14 cellular contexts compared by ENCODE assay signal in genomic region chr1:42240964-42241755, GRCh38.
DNase-seq lines count a peak whose midpoint lies in the region; FAIRE-seq and TF ChIP-seq lines count a peak whose summit lies in the region.
"Had no signal": no experiment of that assay in that cellular context is flagged by ENCODE, and none has a peak within 500 bp of the region (broad histone marks: within the 10 kb centered on the region; RNA-seq: fewer than 3 reads in every experiment).

No MANE protein-coding gene starts in this region.

- H3K4me1 Mint-ChIP-seq in nephron progenitor cell = no peaks in the 10 kb centered on the region

- peaks cover 3% of the 10 kb centered on the region for H4K20me1 ChIP-seq in keratinocyte (ENCODE audit: control insufficient read depth, extremely low read depth, insufficient read depth, low read length)
- no peaks in the 10 kb centered on the region for H4K20me1 ChIP-seq in OCI-LY7 (ENCODE audit: insufficient read depth, low read length)

- H3K4me2 ChIP-seq in keratinocyte (ENCODE audit: control insufficient read depth, extremely low read depth, insufficient read depth, low read depth, low read length) (no peak overlapping the region), OCI-LY7 (ENCODE audit: low read length) (no peak overlapping the region)
- H3K4me2 ChIP-seq: GM23338 had no signal

- H3K27ac Mint-ChIP-seq in nephron progenitor cell = no peak overlapping the region
- H3K27ac Mint-ChIP-seq: GM23338 had no signal

- H3K36me3 ChIP-seq in keratinocyte (ENCODE audit: control insufficient read depth in 2 of 2, extremely low read depth in 1 of 2, insufficient read depth in 2 of 2, low read length in 2 of 2) = no peaks in the 10 kb centered on the region
- peaks cover 55% of the 10 kb centered on the region for H3K36me3 ChIP-seq in OCI-LY7 (ENCODE audit: insufficient read depth, low read length)
- H3K36me3 ChIP-seq: upper lobe of left lung had no signal

- H3K27ac ChIP-seq in keratinocyte (ENCODE audit: control insufficient read depth, insufficient read depth, low read length) (no peak overlapping the region), OCI-LY7 (ENCODE audit: low read depth, low read length, poor library complexity, severe bottlenecking) (no peak overlapping the region)
- H3K27ac ChIP-seq: SK-N-MC, upper lobe of left lung had no signal

- peak; percentile 71 for FAIRE-seq in keratinocyte (lab: Jason Lieb, UNC)
- FAIRE-seq: TTC549 had no signal

- dilution Hi-C loops in keratinocyte (cut with MboI; ENCODE audit: extremely low pct_ligation_motif_present, low sequenced_read_pairs) = no loop called here

- peaks cover 6% of the 10 kb centered on the region for H3K4me1 ChIP-seq in keratinocyte (ENCODE audit: control insufficient read depth, extremely low read depth, insufficient read depth, low read length)
- no peaks in the 10 kb centered on the region for H3K4me1 ChIP-seq in OCI-LY7 (ENCODE audit: insufficient read depth, low read length, poor library complexity, severe bottlenecking)

- peaks cover 96% of the 10 kb centered on the region for H3K36me3 Mint-ChIP-seq in nephron progenitor cell (ENCODE audit: low read depth)

- peaks cover 83% of the 10 kb centered on the region for H3K79me2 ChIP-seq in keratinocyte (ENCODE audit: control insufficient read depth, insufficient read depth, low read length)
- peaks cover 58% of the 10 kb centered on the region for H3K79me2 ChIP-seq in OCI-LY7 (ENCODE audit: insufficient read depth, low read depth, low read length)

- no peak overlapping the region for H3K4me3 ChIP-seq in keratinocyte (ENCODE audit: control insufficient read depth in 2 of 3, extremely low read depth in 1 of 3, insufficient read depth in 2 of 3, low read depth in 1 of 3, low read length in 3 of 3)
- no peak overlapping the region for H3K4me3 ChIP-seq in OCI-LY7 (ENCODE audit: low read depth, low read length, poor library complexity, severe bottlenecking)
- H3K4me3 ChIP-seq: GM23338, SK-N-MC, upper lobe of left lung had no signal

- H2AFZ ChIP-seq in keratinocyte (ENCODE audit: control insufficient read depth, low read length) (no peak overlapping the region), OCI-LY7 (ENCODE audit: low read length) (no peak overlapping the region)
- H2AFZ ChIP-seq: GM23338 had no signal

- TF ChIP-seq CTCF in keratinocyte (optimal IDR thresholded peaks at IDR 0.05 in 1 of 3, IDR thresholded peaks at IDR 0.05 in 1 of 3, conservative IDR thresholded peaks at IDR 0.05 in 1 of 3; ENCODE audit: extremely low read depth in 1 of 3, insufficient read depth in 2 of 3, low read length in 3 of 3) (no peak), OCI-LY7 (conservative IDR thresholded peaks at IDR 0.05; ENCODE audit: low read length) (no peak), nephron progenitor cell (IDR thresholded peaks at IDR 0.05) (no peak)

- no peak overlapping the region for H3K9ac ChIP-seq in keratinocyte (ENCODE audit: control insufficient read depth, extremely low read depth, insufficient read depth, low read length)

- POLR2A ChIA-PET in OCI-LY7 (lab: Charles Lee) = no interaction called here

- no TSS peak for BruUV-seq in OCI-LY7 (replicated peaks; lab: Mats Ljungman, UMichigan)

- peaks cover 97% of the 10 kb centered on the region for H3K9me3 Mint-ChIP-seq in nephron progenitor cell

- no peaks in the 10 kb centered on the region for H3K27me3 ChIP-seq in keratinocyte (ENCODE audit: control insufficient read depth, extremely low read depth, insufficient read depth, low read length)
- H3K27me3 ChIP-seq: upper lobe of left lung had no signal

- H3K9me3 ChIP-seq in keratinocyte (ENCODE audit: control insufficient read depth, low read depth, low read length) (no peaks in the 10 kb centered on the region), OCI-LY7 (ENCODE audit: low read length) (peaks cover 20% of the 10 kb centered on the region)

- CTCF ChIA-PET in OCI-LY7 (lab: Charles Lee; ENCODE audit: unreplicated experiment) = no interaction called here

- DNase-seq in A172 (ENCODE audit: low spot score) (peak; percentile 2), ELR (ENCODE audit: low read depth) (peak; percentile 19), astrocyte of the hippocampus (ENCODE audit: low read depth, low spot score) (peak; percentile 48), keratinocyte (ENCODE audit: low read depth, low spot score) (no peak), OCI-LY7 (ENCODE audit: low spot score) (no peak), globus pallidus (ENCODE audit: low spot score) (no peak), nephron progenitor cell (no peak), kidney glomerular epithelial cell (lab: John Stamatoyannopoulos, UW) (no peak)
- DNase-seq: activated gamma-delta T cell treated with Interleukin-2 at 50 U/mL for 16 hours, NCI-H2081 treated with DMSO at 0.1 percent for 48 hours, upper lobe of left lung had no signal

- H3K9me1 ChIP-seq in keratinocyte (ENCODE audit: control insufficient read depth, extremely low read depth, insufficient read depth, low read length) = no peaks in the 10 kb centered on the region

- intact Hi-C loops in OCI-LY7 (cut with micrococcal nuclease; ENCODE audit: unreplicated experiment) = no loop called here

- H3K4me3 Mint-ChIP-seq in nephron progenitor cell = no peak overlapping the region
- H3K4me3 Mint-ChIP-seq: GM23338 had no signal

- H3K27me3 Mint-ChIP-seq in nephron progenitor cell (ENCODE audit: low read depth, poor library complexity) = no peaks in the 10 kb centered on the region

- H3K9me2 ChIP-seq in OCI-LY7 (ENCODE audit: insufficient read depth, low read length) = no peaks in the 10 kb centered on the region

Comparison
In these comparisons a context has a peak if more than half of its experiments do, and no peak if none do; other contexts are left out.
1. DNase-seq: peak in A172 (single experiment), ELR (single experiment) and astrocyte of the hippocampus (single experiment); none in keratinocyte (single experiment), OCI-LY7 (single experiment), globus pallidus (single experiment), nephron progenitor cell (single experiment) and kidney glomerular epithelial cell (single experiment).